ENCODE assay signal across 8 cellular contexts in genomic region chr1:147452809-147453208, GRCh38.
"Had no signal": no experiment of that assay in that cellular context is flagged by ENCODE, and none has a peak within 500 bp of the region (broad histone marks: within the 10 kb centered on the region; RNA-seq: fewer than 3 reads in every experiment).

No MANE protein-coding gene starts in this region.

- DNase-seq: GDM1, GF-D8 had no signal

- FAIRE-seq: G401.6, GM12878, GM12891, GM12892, GM18507, GM19239 had no signal

- ATAC-seq: GM12878 had no signal

- H3K4me3 ChIP-seq: GM12878 had no signal
